In genomic region chr9:115263731-115264130, GRCh38 we compare ENCODE assay signal across 17 cellular contexts.
DNase-seq lines count a peak whose midpoint lies in the region; ATAC-seq, FAIRE-seq and TF ChIP-seq lines count a peak whose summit lies in the region.
"Had no signal": no experiment of that assay in that cellular context is flagged by ENCODE, and none has a peak within 500 bp of the region (broad histone marks: within the 10 kb centered on the region; RNA-seq: fewer than 3 reads in every experiment).

No MANE protein-coding gene starts in this region.

- no peaks in the 10 kb centered on the region for H3K79me2 ChIP-seq in ACC112 (ENCODE audit: control insufficient read depth, insufficient read depth, low read length, unreplicated experiment)

- no peak overlapping the region; the same call in 1 of the 2 replicates for H3K4me3 ChIP-seq in ACC112 (ENCODE audit: low read depth, low read length)
- H3K4me3 ChIP-seq in bronchial epithelial cell (ENCODE audit: low read depth, low read length), result no peak overlapping the region
- no peak overlapping the region for H3K4me3 ChIP-seq in aorta (ENCODE audit: low read length in 2 of 2)
- H3K4me3 ChIP-seq: mucosa of descending colon, vagina had no signal

- no peak for FAIRE-seq in bronchial epithelial cell (lab: Jason Lieb, UNC)

- H3K27me3 ChIP-seq in ACC112 (ENCODE audit: insufficient read depth, low read length) (no peaks in the 10 kb centered on the region), bronchial epithelial cell (ENCODE audit: control insufficient read depth, insufficient read depth, low read length) (no peaks in the 10 kb centered on the region), foreskin keratinocyte (no peaks in the 10 kb centered on the region), aorta (ENCODE audit: control insufficient read depth in 1 of 2, insufficient read depth in 2 of 2, low read length in 1 of 2) (no peaks in the 10 kb centered on the region)
- H3K27me3 ChIP-seq: vagina had no signal

- DNase-seq in HCEC 1CT (peak; percentile 92), bronchial epithelial cell (ENCODE audit: low read depth) (peak; percentile 70), foreskin keratinocyte (peak; percentile 75 to 81), aorta (no peak), SIG-M5 (lab: John Stamatoyannopoulos, UW) (no peak), glomerular visceral epithelial cell (ENCODE audit: extremely low spot score) (no peak)
- DNase-seq: activated CD4-positive, alpha-beta T cell treated with anti-CD3 and anti-CD28 coated beads, Interleukin-2, amount 10 ng/mL, durations not matched to agents 24 days and 14 days; amniotic stem cell; effector CD4-positive, alpha-beta T cell; foreskin melanocyte; mucosa of descending colon; MV-4-11; NCI-H187 treated with DMSO at 0.1 percent for 48 hours; retina had no signal

- intact Hi-C loops in aorta (cut with DNase I), result no loop called here

- no peak for ATAC-seq in foreskin keratinocyte
- no peak for ATAC-seq in aorta (ENCODE audit: low FRiP score)
- ATAC-seq in GM18519 (IDR thresholded peaks at IDR 0.05; ENCODE audit: low FRiP score, unreplicated experiment), result no peak
- ATAC-seq: mucosa of descending colon had no signal

- H3K9me3 ChIP-seq in aorta (ENCODE audit: control insufficient read depth, low read length), result no peaks in the 10 kb centered on the region
- H3K9me3 ChIP-seq: mucosa of descending colon, vagina had no signal

- TF ChIP-seq CTCF in bronchial epithelial cell (IDR thresholded peaks at IDR 0.05; ENCODE audit: insufficient read depth, low read length, severe bottlenecking) (no peak), foreskin keratinocyte (conservative IDR thresholded peaks at IDR 0.05) (no peak)

- H3K4me1 ChIP-seq in ACC112 (ENCODE audit: control insufficient read depth, insufficient read depth, low read length, unreplicated experiment), result peaks cover 54% of the 10 kb centered on the region
- H3K4me1 ChIP-seq in foreskin keratinocyte, result peaks cover 26% of the 10 kb centered on the region
- H3K4me1 ChIP-seq in aorta (ENCODE audit: control insufficient read depth in 1 of 2, insufficient read depth in 2 of 2, low read length in 2 of 2), result no peaks in the 10 kb centered on the region
- H3K4me1 ChIP-seq: vagina had no signal

- 89 to 91% methylated on average over 3 of the region's 3 CpGs for WGBS in aorta, 2 donors

- no peaks in the 10 kb centered on the region for H3K36me3 ChIP-seq in ACC112 (ENCODE audit: insufficient read depth, low read length)
- no peaks in the 10 kb centered on the region for H3K36me3 ChIP-seq in bronchial epithelial cell (ENCODE audit: control insufficient read depth, insufficient read depth, low read length)
- H3K36me3 ChIP-seq in aorta (ENCODE audit: control insufficient read depth in 1 of 2, insufficient read depth in 2 of 2, low read length in 1 of 2), result no peaks in the 10 kb centered on the region
- H3K36me3 ChIP-seq: vagina had no signal

- H3K27ac ChIP-seq in ACC112 (ENCODE audit: low read depth, low read length), result peak overlapping the region; percentile 82
- peak overlapping the region; percentile 45 for H3K27ac ChIP-seq in foreskin keratinocyte
- no peak overlapping the region for H3K27ac ChIP-seq in aorta (ENCODE audit: low read depth in 1 of 2, low read length in 2 of 2)
- H3K27ac ChIP-seq: vagina had no signal

- H2AFZ ChIP-seq in ACC112 (ENCODE audit: low read length, unreplicated experiment), result no peak overlapping the region

Comparison
In these comparisons a context has a peak if more than half of its experiments do, and no peak if none do; other contexts are left out.
1. H3K27ac ChIP-seq: peak in ACC112 (single experiment) and foreskin keratinocyte (single experiment); none in aorta (0 of 2).
2. DNase-seq: peak in HCEC 1CT (single experiment), bronchial epithelial cell (single experiment) and foreskin keratinocyte (2 of 2); none in aorta (0 of 2), SIG-M5 (single experiment) and glomerular visceral epithelial cell (single experiment).